ENCODE assay signal across 1 cellular context in genomic region chr4:2583517-2583916, GRCh38.
TF ChIP-seq lines count a peak whose summit lies in the region.

No MANE protein-coding gene starts in this region.

TF ChIP-seq in WTC11, 78 proteins besides CTCF, POLR2A, EP300 and RAD21 (continued from another document):
- TF ChIP-seq ATF3 (CRISPR knock-in tag; conservative IDR thresholded peaks at IDR 0.05) (no peak), CREB1 (CRISPR knock-in tag; IDR thresholded peaks at IDR 0.05) (no peak), PRRX2 (CRISPR knock-in tag; IDR thresholded peaks at IDR 0.05) (no peak), ZBTB21 (CRISPR knock-in tag; IDR thresholded peaks at IDR 0.05; ENCODE audit: borderline replicate concordance) (no peak), NFYB (CRISPR knock-in tag; conservative IDR thresholded peaks at IDR 0.05; ENCODE audit: low read depth) (no peak)
- TF ChIP-seq, protein P1, sequence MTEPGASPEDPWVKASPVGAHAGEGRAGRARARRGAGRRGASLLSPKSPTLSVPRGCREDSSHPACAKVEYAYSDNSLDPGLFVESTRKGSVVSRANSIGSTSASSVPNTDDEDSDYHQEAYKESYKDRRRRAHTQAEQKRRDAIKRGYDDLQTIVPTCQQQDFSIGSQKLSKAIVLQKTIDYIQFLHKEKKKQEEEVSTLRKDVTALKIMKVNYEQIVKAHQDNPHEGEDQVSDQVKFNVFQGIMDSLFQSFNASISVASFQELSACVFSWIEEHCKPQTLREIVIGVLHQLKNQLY (CRISPR knock-in tag; IDR thresholded peaks at IDR 0.05), result no peak
TF ChIP-seq in WTC11: peak in this region for 0.
